Comparison of ENCODE assay signal across 18 cellular contexts in genomic region chr17:15942207-15942833, GRCh38. TPM values are rescaled to one million over a fixed set of nuclear protein-coding genes. Genes with fewer than 3 reads are reported as not detected.
DNase-seq lines count a peak whose midpoint lies in the region; ATAC-seq and TF ChIP-seq lines count a peak whose summit lies in the region.
"Had no signal": no experiment of that assay in that cellular context is flagged by ENCODE, and none has a peak within 500 bp of the region (broad histone marks: within the 10 kb centered on the region; RNA-seq: fewer than 3 reads in every experiment).

No MANE protein-coding gene starts in this region.

- no peak overlapping the region for H3K27ac Mint-ChIP-seq in MCF 10A (ENCODE audit: low read depth, unreplicated experiment)
- H3K27ac Mint-ChIP-seq in dendritic cell treated with granulocyte-macrophage colony-stimulating factor and Interleukin-4, amounts not matched to agents 40 ng/mL and 50 ng/mL, for 4 days = peak overlapping the region; percentile 83
- H3K27ac Mint-ChIP-seq: activated naive CD8-positive, alpha-beta T cell; endodermal cell had no signal

- H3K9ac ChIP-seq in PC-3 (ENCODE audit: low read length) = peak overlapping the region; percentile 48

- TF ChIP-seq POLR2A in breast epithelium (IDR thresholded peaks at IDR 0.05) = no peak
- no peak for TF ChIP-seq POLR2A in upper lobe of left lung (IDR thresholded peaks at IDR 0.05)

- no peaks in the 10 kb centered on the region for H3K9me3 Mint-ChIP-seq in MCF 10A (ENCODE audit: unreplicated experiment)
- peaks cover 13% of the 10 kb centered on the region for H3K9me3 Mint-ChIP-seq in dendritic cell treated with granulocyte-macrophage colony-stimulating factor and Interleukin-4, amounts not matched to agents 40 ng/mL and 50 ng/mL, for 4 days
- H3K9me3 Mint-ChIP-seq: endodermal cell had no signal

- no peaks in the 10 kb centered on the region for H4K20me1 ChIP-seq in PC-3 (ENCODE audit: low read length)

- BruUV-seq in MCF 10A (replicated peaks; lab: Mats Ljungman, UMichigan) (no TSS peak), PC-3 (replicated peaks; lab: Mats Ljungman, UMichigan) (no TSS peak)

- H3K36me3 Mint-ChIP-seq in MCF 10A (ENCODE audit: insufficient read depth, unreplicated experiment) = peaks cover 4% of the 10 kb centered on the region
- peaks cover 13% of the 10 kb centered on the region for H3K36me3 Mint-ChIP-seq in dendritic cell treated with granulocyte-macrophage colony-stimulating factor and Interleukin-4, amounts not matched to agents 40 ng/mL and 50 ng/mL, for 4 days (ENCODE audit: low read depth)

- H3F3A ChIP-seq in PC-3 (ENCODE audit: low read length, unreplicated experiment) = peaks cover 10% of the 10 kb centered on the region

- H3K4me1 ChIP-seq in breast epithelium = no peaks in the 10 kb centered on the region
- H3K4me1 ChIP-seq in PC-3 (ENCODE audit: insufficient read depth, low read length) = peaks cover 45% of the 10 kb centered on the region
- peaks cover 18 to 39% (median 33%) of the 10 kb centered on the region in 4 donors for H3K4me1 ChIP-seq in upper lobe of left lung
- H3K4me1 ChIP-seq in effector memory CD4-positive, alpha-beta T cell (ENCODE audit: control insufficient read depth, insufficient read depth, low read length, poor library complexity, severe bottlenecking) = peaks cover 9% of the 10 kb centered on the region

- TF ChIP-seq CTCF in MCF 10A (IDR thresholded peaks at IDR 0.05; ENCODE audit: unreplicated experiment) = no peak
- TF ChIP-seq CTCF in breast epithelium (IDR thresholded peaks at IDR 0.05) = no peak
- TF ChIP-seq CTCF in PC-3 (conservative IDR thresholded peaks at IDR 0.05; ENCODE audit: low read depth, low read length) = no peak
- TF ChIP-seq CTCF in upper lobe of left lung (IDR thresholded peaks at IDR 0.05) = no peak

- H3K4me1 Mint-ChIP-seq in MCF 10A (ENCODE audit: insufficient read depth, unreplicated experiment) = peaks cover 23% of the 10 kb centered on the region
- H3K4me1 Mint-ChIP-seq in dendritic cell treated with granulocyte-macrophage colony-stimulating factor and Interleukin-4, amounts not matched to agents 40 ng/mL and 50 ng/mL, for 4 days (ENCODE audit: low read depth) = peaks cover 49% of the 10 kb centered on the region
- H3K4me1 Mint-ChIP-seq: endodermal cell had no signal

- ATAC-seq in PC-3 = no peak
- peak; percentile 4 to 46 for ATAC-seq in upper lobe of left lung (ENCODE audit: low FRiP score in 2 of 2)
- no peak for ATAC-seq in HG03045 (IDR thresholded peaks at IDR 0.05; ENCODE audit: unreplicated experiment)
- ATAC-seq: gastrocnemius medialis had no signal

- intact Hi-C loops in MCF 10A (cut with micrococcal nuclease) (no loop called here), breast epithelium (cut with DNase I; ENCODE audit: low total_unique reads) (loop anchor here (2.0 kb wide), 1 partner anchor 38 kb away; no protein-coding TSS in a partner anchor), PC-3 (cut with micrococcal nuclease) (no loop called here)
- intact Hi-C loops in dendritic cell treated with granulocyte-macrophage colony-stimulating factor and Interleukin-4, amounts not matched to agents 40 ng/mL and 50 ng/mL, for 4 days (cut with micrococcal nuclease) = loop anchor here (1.0 to 5.0 kb wide), 3 partner anchors 14 to 680 kb away; no protein-coding TSS in a partner anchor

- H3K27ac ChIP-seq in breast epithelium = no peak overlapping the region
- peak overlapping the region; percentile 85 for H3K27ac ChIP-seq in PC-3 (ENCODE audit: low read length)
- no peak overlapping the region for H3K27ac ChIP-seq in upper lobe of left lung
- H3K27ac ChIP-seq in effector memory CD4-positive, alpha-beta T cell (ENCODE audit: insufficient read depth, low read length, poor library complexity, severe bottlenecking) = no peak overlapping the region
- H3K27ac ChIP-seq: gastrocnemius medialis, right lobe of liver, testis had no signal

- H3K4me3 ChIP-seq in breast epithelium (no peak overlapping the region), PC-3 (ENCODE audit: low read length) (no peak overlapping the region), upper lobe of left lung (no peak overlapping the region)
- H3K4me3 ChIP-seq in effector memory CD4-positive, alpha-beta T cell (ENCODE audit: insufficient read depth, low read depth, low read length, poor library complexity, severe bottlenecking) = no peak overlapping the region
- H3K4me3 ChIP-seq: gastrocnemius medialis, right lobe of liver, testis had no signal

- H3K27me3 Mint-ChIP-seq in MCF 10A (ENCODE audit: insufficient read depth, unreplicated experiment) = no peaks in the 10 kb centered on the region
- H3K27me3 Mint-ChIP-seq in dendritic cell treated with granulocyte-macrophage colony-stimulating factor and Interleukin-4, amounts not matched to agents 40 ng/mL and 50 ng/mL, for 4 days = peaks cover 7% of the 10 kb centered on the region

- CTCF ChIA-PET in MCF 10A (lab: Yijun Ruan, JAX) = interaction anchor here (4.3 kb wide), 1 partner anchor 55 kb away, joined by 40 read pairs; the partner anchor contains the start of genes TTC19 and ZSWIM7
- CTCF ChIA-PET in PC-3 (lab: Charles Lee) = no interaction called here

- H3K4me2 ChIP-seq in PC-3 (ENCODE audit: low read length) = peak overlapping the region; percentile 64

- WGBS in upper lobe of left lung, 2 donors = 81 to 85% methylated on average over 7 of the region's 7 CpGs

- H2AFZ ChIP-seq in PC-3 (ENCODE audit: low read length) = peak overlapping the region; percentile 58

- peaks cover 23% of the 10 kb centered on the region for H3K79me2 ChIP-seq in PC-3 (ENCODE audit: low read length)

- H3K9me2 ChIP-seq in PC-3 (replicated peaks; ENCODE audit: low read length) = no peaks in the 10 kb centered on the region

- H3K36me3 ChIP-seq in breast epithelium = no peaks in the 10 kb centered on the region
- H3K36me3 ChIP-seq in PC-3 (ENCODE audit: low read depth, low read length) = no peaks in the 10 kb centered on the region
- H3K36me3 ChIP-seq in upper lobe of left lung = no peaks in the 10 kb centered on the region
- no peaks in the 10 kb centered on the region for H3K36me3 ChIP-seq in effector memory CD4-positive, alpha-beta T cell (ENCODE audit: control insufficient read depth, insufficient read depth, low read length)
- H3K36me3 ChIP-seq: gastrocnemius medialis, right lobe of liver had no signal

- DNase-seq in MCF 10A (ENCODE audit: unreplicated experiment) (peak; percentile 27), breast epithelium (ENCODE audit: low spot score in 2 of 2) (no peak), PC-3 (peak; percentile 52), upper lobe of left lung (peak; percentile 19 to 45), epidermal melanocyte (ENCODE audit: insufficient read length, low spot score) (no peak)
- no peak for DNase-seq in effector memory CD4-positive, alpha-beta T cell
- DNase-seq: activated CD4-positive, alpha-beta T cell treated with anti-CD3 and anti-CD28 coated beads for 4 hours; central memory CD4-positive, alpha-beta T cell; endodermal cell; gastrocnemius medialis; NCI-H1092 treated with DMSO at 0.1 percent for 48 hours; right lobe of liver; stimulated activated CD4-positive, alpha-beta T cell treated with anti-CD3 and anti-CD28 coated beads, Interleukin-2, amount 100 ng/mL, for 24 hours; stimulated activated CD8-positive, alpha-beta memory T cell treated with anti-CD3 and anti-CD28 coated beads, Interleukin-4, amount 100 ng/mL, for 48 hours; testis had no signal

- no peak overlapping the region for H3K4me3 Mint-ChIP-seq in MCF 10A (ENCODE audit: unreplicated experiment)
- no peak overlapping the region for H3K4me3 Mint-ChIP-seq in dendritic cell treated with granulocyte-macrophage colony-stimulating factor and Interleukin-4, amounts not matched to agents 40 ng/mL and 50 ng/mL, for 4 days
- H3K4me3 Mint-ChIP-seq: activated naive CD8-positive, alpha-beta T cell; endodermal cell had no signal

- H3K27me3 ChIP-seq in breast epithelium (no peaks in the 10 kb centered on the region), PC-3 (ENCODE audit: low read length) (no peaks in the 10 kb centered on the region), upper lobe of left lung (no peaks in the 10 kb centered on the region)
- peaks cover 16% of the 10 kb centered on the region for H3K27me3 ChIP-seq in effector memory CD4-positive, alpha-beta T cell (replicated peaks; ENCODE audit: control insufficient read depth, insufficient read depth, low read length, poor library complexity, severe bottlenecking)
- H3K27me3 ChIP-seq: right lobe of liver, testis had no signal

- H3K9me3 ChIP-seq in breast epithelium (no peaks in the 10 kb centered on the region), PC-3 (ENCODE audit: low read length) (no peaks in the 10 kb centered on the region), upper lobe of left lung (no peaks in the 10 kb centered on the region)
- no peaks in the 10 kb centered on the region for H3K9me3 ChIP-seq in effector memory CD4-positive, alpha-beta T cell (ENCODE audit: control insufficient read depth, low read length)
- H3K9me3 ChIP-seq: gastrocnemius medialis, right lobe of liver, testis had no signal

- no peak for TF ChIP-seq EP300 in upper lobe of left lung (IDR thresholded peaks at IDR 0.05)

- POLR2A ChIA-PET in MCF 10A (lab: Yijun Ruan, JAX) = interaction anchor here (1.0 to 7.9 kb wide), 3 partner anchors 9 to 26 kb away, joined by 3 to 51 read pairs (median 4); no protein-coding TSS in a partner anchor
- POLR2A ChIA-PET in PC-3 (lab: Charles Lee; ENCODE audit: unreplicated experiment) = interaction anchor here (0.5 kb wide), 1 partner anchor 59 kb away, joined by 4 read pairs; no protein-coding TSS in a partner anchor

RNA-seq across cellular contexts. Expression of gene ADORA2B, which starts 2.6 kb away (rescaled TPM):
- total RNA-seq in MCF 10A (2022) = 21.7 and 26.0 TPM in 2 replicates
- 1 to 10 TPM in 2 of 3 donors, under 1 TPM in 1; 0.48 to 5.6 (median 4.9) TPM for total RNA-seq in breast epithelium
- 118 and 130 TPM in 2 replicates for total RNA-seq in PC-3 (2014; rRNA removed)
- total RNA-seq in upper lobe of left lung = 10 to 100 TPM in 3 of 6 donors, 1 to 10 TPM in 3; 4.2 to 18.8 (median 9.4) TPM

RNA-seq across cellular contexts. Expression of gene ZSWIM7, which starts 57.2 kb away (rescaled TPM):
- total RNA-seq in MCF 10A (2022) (44.1 and 63.3 TPM in 2 replicates), breast epithelium (10 to 100 TPM; 19.7 to 20.9 (median 20.3) TPM), PC-3 (2014; rRNA removed) (96.1 and 97.6 TPM in 2 replicates), upper lobe of left lung (10 to 100 TPM; 20.8 to 30.7 (median 23.4) TPM)

RNA-seq across cellular contexts. Expression of gene TTC19, which starts 57.3 kb away (rescaled TPM):
- total RNA-seq in MCF 10A (2022) (46.7 and 49.5 TPM in 2 replicates), breast epithelium (100 to 1,000 TPM in 2 of 3 donors, 10 to 100 TPM in 1; 46.4 to 111 (median 105) TPM), PC-3 (2014; rRNA removed) (187 and 436 TPM in 2 replicates), upper lobe of left lung (100 to 1,000 TPM in 3 of 6 donors, 10 to 100 TPM in 3; 33.2 to 229 (median 92.9) TPM)

Comparison
In these comparisons a context has a peak if more than half of its experiments do, and no peak if none do; other contexts are left out.
1. DNase-seq: peak in MCF 10A (single experiment), PC-3 (single experiment) and upper lobe of left lung (2 of 2); none in breast epithelium (0 of 2), epidermal melanocyte (single experiment) and effector memory CD4-positive, alpha-beta T cell (0 of 3).
2. intact Hi-C loops: an anchor here in breast epithelium (2.0 kb wide) and dendritic cell treated with granulocyte-macrophage colony-stimulating factor and Interleukin-4, amounts not matched to agents 40 ng/mL and 50 ng/mL, for 4 days (1.0 to 5.0 kb wide); none called in MCF 10A and PC-3.
3. ATAC-seq: peak in upper lobe of left lung (2 of 2); none in PC-3 (single experiment) and HG03045 (single experiment).